Comparison of ENCODE assay signal across 8 cellular contexts in the genomic region with DNA sequence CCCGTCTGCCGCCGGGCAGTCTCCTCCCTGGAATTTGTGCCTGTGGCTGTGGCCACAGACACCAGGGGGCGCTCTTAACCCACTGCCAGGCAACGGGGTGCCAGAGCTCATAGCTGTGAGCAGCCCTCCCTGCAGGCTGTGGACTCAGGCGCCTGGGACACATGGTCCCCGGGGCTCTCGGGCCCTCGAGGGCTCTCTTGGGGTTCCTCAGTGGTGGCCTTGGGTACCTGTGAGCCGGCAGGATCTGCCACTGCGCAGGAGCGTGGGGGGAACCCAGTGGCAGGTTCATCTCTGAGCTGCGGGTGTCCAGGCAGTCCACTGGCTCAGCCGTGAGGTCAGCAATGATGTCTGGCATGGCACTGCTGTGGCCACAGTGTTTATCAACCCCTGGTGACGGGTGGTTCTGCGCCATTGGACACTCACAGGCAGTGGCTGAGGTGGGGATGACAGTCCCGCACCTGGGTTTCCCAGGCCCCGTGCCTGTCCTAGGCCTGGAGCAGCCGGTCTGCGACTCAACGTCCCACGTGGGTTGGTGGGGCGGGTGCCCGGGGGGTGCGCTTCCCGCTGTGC. TPM values are rescaled to one million over a fixed set of nuclear protein-coding genes. Genes with fewer than 3 reads are reported as not detected.
DNase-seq lines count a peak whose midpoint lies in the region; ATAC-seq and TF ChIP-seq lines count a peak whose summit lies in the region.

No MANE protein-coding gene starts in this region.

- no peaks in the 10 kb centered on the region for H3K4me1 ChIP-seq in sigmoid colon

- in situ Hi-C loops in SK-MEL-5 (cut with HindIII; ENCODE audit: low pct_unique_long_range_greater_than_20kb, low sequenced_read_pairs), result no loop called here

- H3K27ac ChIP-seq in sigmoid colon, result no peak overlapping the region

- WGBS in sigmoid colon, 2 donors, result 64 to 76% methylated on average over 26 of the region's 26 CpGs

- no peak for TF ChIP-seq EP300 in sigmoid colon (IDR thresholded peaks at IDR 0.05)

- intact Hi-C loops in Right ventricle myocardium superior (cut with DNase I) (no loop called here), sigmoid colon (cut with DNase I) (loop anchor here (5.0 kb wide), 2 partner anchors 74 to 244 kb away; a partner anchor contains a TSS)

- DNase-seq in GM03348 (ENCODE audit: low spot score) (peak; percentile 91), SK-MEL-5 (ENCODE audit: low read depth, low spot score) (peak; percentile 53), Right ventricle myocardium superior (peak; percentile 78), sigmoid colon (peak; percentile 80), NCI-H524 treated with DMSO at 0.1 percent for 48 hours (lab: John Stamatoyannopoulos, UW) (no peak)
- DNase-seq in activated effector memory CD4-positive, alpha-beta T cell treated with anti-CD3 and anti-CD28 coated beads, Interleukin-2, amount 50 U/mL, for 16 hours, result peak; percentile 92

- no peaks in the 10 kb centered on the region for H3K27me3 ChIP-seq in sigmoid colon

- ATAC-seq in HG02885 (IDR thresholded peaks at IDR 0.05; ENCODE audit: poor library complexity, unreplicated experiment) (peak; percentile 60), Right ventricle myocardium superior (ENCODE audit: poor library complexity) (peak; percentile 89), GM18520 (IDR thresholded peaks at IDR 0.05; ENCODE audit: unreplicated experiment) (no peak)

- H3K36me3 ChIP-seq in sigmoid colon, result peaks cover 3 to 46% (median 10%) of the 10 kb centered on the region in 4 donors

- no peak overlapping the region for H3K4me3 ChIP-seq in sigmoid colon

- no peaks in the 10 kb centered on the region for H3K9me3 ChIP-seq in sigmoid colon

- TF ChIP-seq POLR2A in sigmoid colon (IDR thresholded peaks at IDR 0.05), result no peak

- TF ChIP-seq CTCF in sigmoid colon (IDR thresholded peaks at IDR 0.05), result peak; percentile 56 to 95 (median 79)

RNA-seq across cellular contexts. Expression of a gene that starts 37.2 kb away (rescaled TPM):
- 16.2 and 22.7 TPM in 2 replicates for total RNA-seq in SK-MEL-5 (2014; rRNA removed; shearing (Covaris generic))
- polyA plus RNA-seq in SK-MEL-5 (2015; cell fraction: cytosol; rRNA removed), result 20.8 and 23.5 TPM in 2 replicates
- 131 and 163 TPM in 2 replicates for polyA plus RNA-seq in SK-MEL-5 (2015; cell fraction: nucleus; rRNA removed)
- total RNA-seq in Right ventricle myocardium superior (20.8 TPM), sigmoid colon (10 to 100 TPM; 26.4 to 60.1 (median 40.2) TPM)
- polyA plus RNA-seq in sigmoid colon, result 10 to 100 TPM; 15.6 to 52.9 (median 24.5) TPM

RNA-seq across cellular contexts. Expression of a gene that starts 53.9 kb away (rescaled TPM):
- total RNA-seq in SK-MEL-5 (2014; rRNA removed; shearing (Covaris generic)), result not detected in 2 replicates
- 0.07 TPM in 1 of 2 replicates, not detected in the other for polyA plus RNA-seq in SK-MEL-5 (2015; cell fraction: cytosol; rRNA removed)
- 1.4 TPM in 1 of 2 replicates, not detected in the other for polyA plus RNA-seq in SK-MEL-5 (2015; cell fraction: nucleus; rRNA removed)
- total RNA-seq in Right ventricle myocardium superior, result 14.6 TPM
- 1 to 10 TPM; 3.9 to 5.0 (median 4.5) TPM for total RNA-seq in sigmoid colon
- 1 to 10 TPM; 2.4 to 6.4 (median 4.6) TPM for polyA plus RNA-seq in sigmoid colon
